ENCODE assay signal across 8 cellular contexts in the genomic region with DNA sequence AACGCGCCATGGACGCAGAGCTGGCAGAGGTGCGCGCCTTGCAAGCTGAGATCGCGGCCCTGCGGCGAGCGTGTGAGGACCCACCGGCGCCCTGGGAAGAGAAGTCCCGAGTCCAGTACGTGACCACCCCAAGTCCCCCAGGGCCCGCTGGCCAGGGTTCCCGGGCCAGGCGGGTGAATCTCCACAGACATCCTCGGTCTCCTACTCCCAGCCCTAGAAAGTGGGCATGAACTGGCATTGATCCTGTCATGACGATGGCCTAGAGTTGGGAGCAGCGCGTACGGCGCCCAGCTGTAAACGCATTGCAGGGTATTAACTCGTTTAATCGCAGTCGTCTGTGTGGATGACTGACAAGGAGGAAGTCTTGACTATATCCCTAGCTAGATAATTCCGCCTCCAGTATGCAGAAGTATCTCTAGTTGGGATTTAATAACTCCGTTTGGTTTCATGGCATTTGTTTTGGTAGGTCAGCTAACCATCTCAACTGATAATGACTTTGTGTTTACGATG. TPM values are rescaled to one million over a fixed set of nuclear protein-coding genes. Genes with fewer than 3 reads are reported as not detected.
DNase-seq lines count a peak whose midpoint lies in the region; ATAC-seq and TF ChIP-seq lines count a peak whose summit lies in the region.

No MANE protein-coding gene starts in this region.

- ATAC-seq in HG03095 (IDR thresholded peaks at IDR 0.05; ENCODE audit: unreplicated experiment), result peak; percentile 2
- ATAC-seq in gastrocnemius medialis, result peak; percentile 2 to 7
- ATAC-seq in HG02623 (IDR thresholded peaks at IDR 0.05; ENCODE audit: unreplicated experiment), result no peak

- H3K4me1 ChIP-seq in gastrocnemius medialis, result peaks cover 21 to 31% of the 10 kb centered on the region in 2 donors

- no peaks in the 10 kb centered on the region for H3K27me3 ChIP-seq in gastrocnemius medialis

- H3K27ac ChIP-seq in VCaP (peak overlapping the region; percentile 96), gastrocnemius medialis (peak overlapping the region; percentile 91 to 98 (median 97))

- in situ Hi-C loops in gastrocnemius medialis (cut with MboI; ENCODE audit: low sequenced_read_pairs in 4 of 4), result loop anchor here in 3 of 4 donors (10.0 to 25.0 kb wide), 3 partner anchors 311 to 461 kb away; partner anchors contain the start of gene IPPK (in 1 of the 3)

- DNase-seq in GM12864 (ENCODE audit: low read depth) (no peak), glomerular visceral epithelial cell (ENCODE audit: extremely low spot score) (peak; percentile 26), gastrocnemius medialis (no peak)
- DNase-seq in activated CD8-positive, alpha-beta memory T cell treated with anti-CD3 and anti-CD28 coated beads for 24 hours, result no peak
- DNase-seq in activated CD4-positive, alpha-beta T cell treated with anti-CD3 and anti-CD28 coated beads, Interleukin-2, amount 50 U/mL, for 4 hours, result no peak

- peaks cover 0 to 22% of the 10 kb centered on the region in 2 donors for H3K36me3 ChIP-seq in gastrocnemius medialis

- H3K9me3 ChIP-seq in gastrocnemius medialis, result no peaks in the 10 kb centered on the region

- TF ChIP-seq POLR2A in gastrocnemius medialis (IDR thresholded peaks at IDR 0.05), result peak; percentile 55 to 64

- TF ChIP-seq CTCF in GM12864 (IDR thresholded peaks at IDR 0.05; ENCODE audit: low read depth, low read length, missing control alignments), result no peak
- TF ChIP-seq CTCF in VCaP (conservative IDR thresholded peaks at IDR 0.05), result no peak
- TF ChIP-seq CTCF in gastrocnemius medialis (IDR thresholded peaks at IDR 0.05 in 4 of 5, conservative IDR thresholded peaks at IDR 0.05 in 1 of 5), result no peak

- intact Hi-C loops in gastrocnemius medialis (cut with DNase I; ENCODE audit: low total_unique reads), result loop anchor here (1.0 kb wide), 3 partner anchors 28 to 344 kb away; partner anchors contain the start of genes IARS1 and IPPK

- H3K4me3 ChIP-seq in GM12864 (ENCODE audit: low read depth, low read length) (peak overlapping the region; percentile 87), gastrocnemius medialis (peak overlapping the region; percentile 77 to 95 (median 85))

RNA-seq across cellular contexts. Expression of gene CENPP, which starts 0.3 kb away (rescaled TPM):
- 10 to 100 TPM in 1 of 4 donors, 1 to 10 TPM in 3; 1.8 to 11.5 (median 8.7) TPM for total RNA-seq in gastrocnemius medialis

RNA-seq across cellular contexts. Expression of gene NOL8, which starts 0.9 kb away (rescaled TPM):
- total RNA-seq in gastrocnemius medialis, result 10 to 100 TPM; 11.5 to 20.2 (median 14.0) TPM

RNA-seq across cellular contexts. Expression of gene IARS1, which starts 32.5 kb away (rescaled TPM):
- total RNA-seq in gastrocnemius medialis, result 100 to 1,000 TPM in 2 of 4 donors, 10 to 100 TPM in 2; 87.0 to 111 (median 100) TPM
